ENCODE assay signal across 23 cellular contexts in the genomic region with DNA sequence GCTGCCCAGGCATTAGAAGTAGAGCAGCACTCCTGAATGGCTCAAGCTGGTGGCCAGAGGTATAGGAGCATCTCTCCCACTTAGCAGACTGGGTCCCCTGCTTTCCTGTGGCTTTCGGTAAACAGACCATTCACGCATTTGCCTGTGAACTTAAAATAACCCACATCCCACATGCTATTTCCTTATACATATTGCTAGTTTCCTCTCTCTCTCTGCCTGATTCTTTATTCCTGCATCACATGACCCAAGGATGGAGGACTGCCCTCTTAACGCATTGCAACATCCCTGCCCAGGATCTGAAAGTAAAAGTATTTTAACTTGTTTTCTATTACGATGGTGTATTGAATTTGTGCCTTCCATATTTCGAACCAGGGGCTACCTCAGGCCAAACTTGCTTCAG. TPM values are rescaled to one million over a fixed set of nuclear protein-coding genes. Genes with fewer than 3 reads are reported as not detected.
"Had no signal": no experiment of that assay in that cellular context is flagged by ENCODE, and none has a peak within 500 bp of the region (broad histone marks: within the 10 kb centered on the region; RNA-seq: fewer than 3 reads in every experiment).

No MANE protein-coding gene starts in this region.

- H3K4me3 ChIP-seq: left lung, neural progenitor cell, sigmoid colon, smooth muscle cell, transverse colon had no signal

- H3K9ac ChIP-seq: neural progenitor cell had no signal

- H3K27me3 Mint-ChIP-seq: activated CD4-positive, alpha-beta T cell treated with anti-CD3 and anti-CD28 coated beads, Interleukin-2, amount 10 ng/mL, durations not matched to agents 24 days and 14 days; activated CD8-positive, alpha-beta memory T cell treated with anti-CD3 and anti-CD28 coated beads, Interleukin-2, amount 10 ng/mL, durations not matched to agents 7 days and 5 days; activated CD8-positive, alpha-beta T cell treated with anti-CD3 and anti-CD28 coated beads for 36 hours; activated naive CD8-positive, alpha-beta T cell treated with anti-CD3 and anti-CD28 coated beads, Interleukin-2, amount 50 U/mL, for 24 hours; stimulated activated naive B cell treated with anti-CD40 and anti-IgM and Interleukin-4, amounts not matched to agents 10 μg/mL and 1 μg/mL and 100 μg/mL, for 72 hours had no signal

- H3K27ac ChIP-seq: epithelial cell of prostate, left lung, neural progenitor cell, sigmoid colon, transverse colon had no signal

- ATAC-seq: activated CD8-positive, alpha-beta memory T cell treated with anti-CD3 and anti-CD28 coated beads, Interleukin-2, amount 10 ng/mL, durations not matched to agents 7 days and 5 days; activated CD8-positive, alpha-beta T cell treated with anti-CD3 and anti-CD28 coated beads for 36 hours; activated naive CD8-positive, alpha-beta T cell treated with anti-CD3 and anti-CD28 coated beads, Interleukin-2, amount 50 U/mL, for 24 hours; left lung; naive thymus-derived CD8-positive, alpha-beta T cell; stimulated activated naive B cell treated with anti-CD40 and anti-IgM and Interleukin-4, amounts not matched to agents 10 μg/mL and 1 μg/mL and 100 μg/mL, for 72 hours had no signal

- H3K36me3 Mint-ChIP-seq: activated CD8-positive, alpha-beta memory T cell treated with anti-CD3 and anti-CD28 coated beads, Interleukin-2, amount 10 ng/mL, durations not matched to agents 7 days and 5 days; mesothelial cell of epicardium; neural progenitor cell; stimulated activated naive B cell treated with anti-CD40 and anti-IgM and Interleukin-4, amounts not matched to agents 10 μg/mL and 1 μg/mL and 100 μg/mL, for 72 hours had no signal

- H3K27me3 ChIP-seq: left lung, neural progenitor cell, sigmoid colon, transverse colon had no signal

- DNase-seq: activated CD4-positive, alpha-beta T cell treated with anti-CD3 and anti-CD28 coated beads, Interleukin-2, amount 10 ng/mL, durations not matched to agents 24 days and 14 days; activated CD8-positive, alpha-beta memory T cell treated with anti-CD3 and anti-CD28 coated beads, Interleukin-2, amount 10 ng/mL, durations not matched to agents 7 days and 5 days; activated CD8-positive, alpha-beta T cell treated with anti-CD3 and anti-CD28 coated beads for 36 hours; activated gamma-delta T cell; activated naive CD4-positive, alpha-beta T cell treated with anti-CD3 and anti-CD28 coated beads, Interleukin-2, amount 50 U/mL, for 16 hours; activated naive CD8-positive, alpha-beta T cell treated with anti-CD3 and anti-CD28 coated beads, Interleukin-2, amount 50 U/mL, for 24 hours; activated T-cell treated with anti-CD3 and anti-CD28 coated beads for 4 hours; cortex of kidney; foreskin fibroblast; kidney glomerular epithelial cell; left lung; naive thymus-derived CD8-positive, alpha-beta T cell; posterior cingulate gyrus; sigmoid colon; stimulated activated CD4-positive, alpha-beta T cell treated with anti-CD3 and anti-CD28 coated beads, Interleukin-15, amount 100 ng/mL, for 24 hours; stimulated activated CD8-positive, alpha-beta memory T cell treated with anti-CD3 and anti-CD28 coated beads, Interleukin-4, amount 100 ng/mL, for 48 hours; stimulated activated naive B cell treated with anti-CD40 and anti-IgM and Interleukin-4, amounts not matched to agents 10 μg/mL and 1 μg/mL and 100 μg/mL, for 72 hours; transverse colon had no signal

- H3K4me1 ChIP-seq: left lung, sigmoid colon, transverse colon had no signal

- H3K9me3 Mint-ChIP-seq: activated CD4-positive, alpha-beta T cell treated with anti-CD3 and anti-CD28 coated beads, Interleukin-2, amount 10 ng/mL, durations not matched to agents 24 days and 14 days had no signal

- H3K4me3 Mint-ChIP-seq: activated CD4-positive, alpha-beta T cell treated with anti-CD3 and anti-CD28 coated beads, Interleukin-2, amount 10 ng/mL, durations not matched to agents 24 days and 14 days; activated CD8-positive, alpha-beta memory T cell treated with anti-CD3 and anti-CD28 coated beads, Interleukin-2, amount 10 ng/mL, durations not matched to agents 7 days and 5 days; activated CD8-positive, alpha-beta T cell treated with anti-CD3 and anti-CD28 coated beads for 36 hours; activated naive CD8-positive, alpha-beta T cell treated with anti-CD3 and anti-CD28 coated beads, Interleukin-2, amount 50 U/mL, for 24 hours; activated T-helper 1 cell treated with anti-CD3 and anti-CD28 coated beads, Interleukin-12 subunit alpha, Interleukin-12 subunit beta, Interleukin-2, Interleukin-4 antibody, amounts not matched to agents 30 ng/mL and 10 ng/mL and 1 ng/mL, durations not matched to agents 14 hours and 24 hours and 36 hours; mesothelial cell of epicardium; naive thymus-derived CD8-positive, alpha-beta T cell; neural progenitor cell; stimulated activated naive B cell treated with anti-CD40 and anti-IgM and Interleukin-4, amounts not matched to agents 10 μg/mL and 1 μg/mL and 100 μg/mL, for 72 hours had no signal

- H3K9me3 ChIP-seq: transverse colon had no signal

- H3K36me3 ChIP-seq: left lung, neural progenitor cell, sigmoid colon, transverse colon had no signal

- H3K4me1 Mint-ChIP-seq: activated CD4-positive, alpha-beta T cell treated with anti-CD3 and anti-CD28 coated beads, Interleukin-2, amount 10 ng/mL, durations not matched to agents 24 days and 14 days; activated CD8-positive, alpha-beta memory T cell treated with anti-CD3 and anti-CD28 coated beads, Interleukin-2, amount 10 ng/mL, durations not matched to agents 7 days and 5 days; activated naive CD8-positive, alpha-beta T cell treated with anti-CD3 and anti-CD28 coated beads, Interleukin-2, amount 50 U/mL, for 24 hours; mesothelial cell of epicardium; naive thymus-derived CD8-positive, alpha-beta T cell; neural progenitor cell; stimulated activated naive B cell treated with anti-CD40 and anti-IgM and Interleukin-4, amounts not matched to agents 10 μg/mL and 1 μg/mL and 100 μg/mL, for 72 hours had no signal

- H3K27ac Mint-ChIP-seq: activated CD4-positive, alpha-beta T cell treated with anti-CD3 and anti-CD28 coated beads, Interleukin-2, amount 10 ng/mL, durations not matched to agents 24 days and 14 days; activated CD8-positive, alpha-beta memory T cell treated with anti-CD3 and anti-CD28 coated beads, Interleukin-2, amount 10 ng/mL, durations not matched to agents 7 days and 5 days; activated CD8-positive, alpha-beta T cell treated with anti-CD3 and anti-CD28 coated beads for 36 hours; activated naive CD8-positive, alpha-beta T cell treated with anti-CD3 and anti-CD28 coated beads, Interleukin-2, amount 50 U/mL, for 24 hours; activated T-helper 1 cell treated with anti-CD3 and anti-CD28 coated beads, Interleukin-12 subunit alpha, Interleukin-12 subunit beta, Interleukin-2, Interleukin-4 antibody, amounts not matched to agents 30 ng/mL and 10 ng/mL and 1 ng/mL, durations not matched to agents 14 hours and 24 hours and 36 hours; mesothelial cell of epicardium; naive thymus-derived CD8-positive, alpha-beta T cell; neural progenitor cell; stimulated activated naive B cell treated with anti-CD40 and anti-IgM and Interleukin-4, amounts not matched to agents 10 μg/mL and 1 μg/mL and 100 μg/mL, for 72 hours had no signal

RNA-seq across cellular contexts. Expression of a gene that starts 43.4 kb away (rescaled TPM):
- total RNA-seq: activated CD4-positive, alpha-beta T cell treated with anti-CD3 and anti-CD28 coated beads, Interleukin-2, amount 10 ng/mL, durations not matched to agents 24 days and 14 days; activated CD8-positive, alpha-beta memory T cell treated with anti-CD3 and anti-CD28 coated beads, Interleukin-2, amount 10 ng/mL, durations not matched to agents 7 days and 5 days; activated CD8-positive, alpha-beta T cell treated with anti-CD3 and anti-CD28 coated beads for 36 hours; activated T-helper 1 cell treated with anti-CD3 and anti-CD28 coated beads, Interleukin-12 subunit alpha, Interleukin-12 subunit beta, Interleukin-2, Interleukin-4 antibody, amounts not matched to agents 30 ng/mL and 10 ng/mL and 1 ng/mL, durations not matched to agents 14 hours and 24 hours and 36 hours; naive thymus-derived CD8-positive, alpha-beta T cell had no signal
- polyA plus RNA-seq: naive thymus-derived CD8-positive, alpha-beta T cell; smooth muscle cell had no signal
